ENCODE assay signal across 27 cellular contexts in the genomic region with DNA sequence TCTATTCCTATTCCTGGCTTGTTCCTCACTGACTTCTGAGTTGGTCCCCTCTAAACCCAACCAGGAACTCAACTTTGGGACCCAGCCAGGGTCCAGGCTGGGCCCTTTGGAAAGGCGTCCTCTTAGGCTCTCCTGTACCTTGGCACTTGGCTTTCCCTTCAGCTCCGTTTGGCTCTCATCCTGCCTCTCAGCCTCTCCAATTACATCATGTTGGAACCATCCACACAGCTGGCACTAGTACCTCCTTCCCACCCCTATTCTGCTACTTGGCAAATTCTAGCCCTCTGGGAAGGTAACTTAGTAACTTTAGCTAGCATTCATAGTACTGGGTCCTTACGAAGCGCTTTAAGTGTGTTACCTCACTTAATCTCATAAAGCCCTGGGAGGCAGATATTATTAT.
DNase-seq lines count a peak whose midpoint lies in the region; ATAC-seq and TF ChIP-seq lines count a peak whose summit lies in the region.
"Had no signal": no experiment of that assay in that cellular context is flagged by ENCODE, and none has a peak within 500 bp of the region (broad histone marks: within the 10 kb centered on the region; RNA-seq: fewer than 3 reads in every experiment).

No MANE protein-coding gene starts in this region.

- DNase-seq in DMS 273 treated with DMSO at 0.1 percent for 48 hours (lab: John Stamatoyannopoulos, UW) (peak; percentile 39), astrocyte of the hippocampus (ENCODE audit: low read depth, low spot score) (peak; percentile 69), islet precursor cell (peak; percentile 33), gastrocnemius medialis (peak; percentile 3 to 26), NAMALWA (ENCODE audit: low spot score) (no peak), CD1c-positive myeloid dendritic cell (ENCODE audit: extremely low spot score) (no peak), germinal center (ENCODE audit: low spot score) (no peak)
- DNase-seq: activated CD4-positive, alpha-beta T cell treated with anti-CD3 and anti-CD28 coated beads, Interleukin-2, amount 50 U/mL, for 48 hours; activated naive CD4-positive, alpha-beta T cell treated with Interleukin-2 at 50 U/mL for 16 hours; activated T-cell treated with anti-CD3 and anti-CD28 coated beads, Interleukin-2, amount 50 U/mL, for 24 hours; CD8-positive, alpha-beta memory T cell; cerebellar nuclear complex; DND-41; effector CD4-positive, alpha-beta T cell; Kasumi-1; naive thymus-derived CD4-positive, alpha-beta T cell; NCI-H1105 treated with DMSO at 0.1 percent for 48 hours; NCI-H69; ovary; PC-9; SJCRH30; stimulated activated CD4-positive, alpha-beta T cell treated with anti-CD3 and anti-CD28 coated beads, Interleukin-4, amount 100 ng/mL, for 24 hours; T-helper 17 cell; WERI-Rb-1 had no signal

- intact Hi-C loops in gastrocnemius medialis (cut with DNase I; ENCODE audit: low total_unique reads): no loop called here

- no peak overlapping the region for H3K27ac ChIP-seq in gastrocnemius medialis
- H3K27ac ChIP-seq: ovary, PC-9, SJCRH30, WERI-Rb-1 had no signal

- ATAC-seq in gastrocnemius medialis (peak; percentile 75 to 89), HG03280 (IDR thresholded peaks at IDR 0.05; ENCODE audit: unreplicated experiment) (no peak)
- ATAC-seq: esophagus mucosa; naive thymus-derived CD4-positive, alpha-beta T cell; T-helper 17 cell had no signal

- peaks cover 3 to 6% of the 10 kb centered on the region in 2 donors for H3K4me1 ChIP-seq in gastrocnemius medialis

- in situ Hi-C loops in gastrocnemius medialis (cut with MboI; ENCODE audit: low sequenced_read_pairs in 4 of 4): no loop called here

- H3K9me3 ChIP-seq in gastrocnemius medialis: no peaks in the 10 kb centered on the region
- H3K9me3 ChIP-seq: ovary, SJCRH30 had no signal

- TF ChIP-seq CTCF in gastrocnemius medialis (IDR thresholded peaks at IDR 0.05 in 4 of 5, conservative IDR thresholded peaks at IDR 0.05 in 1 of 5): no peak

- H3K4me3 ChIP-seq in gastrocnemius medialis: no peak overlapping the region
- H3K4me3 ChIP-seq: ovary, PC-9, SJCRH30, smooth muscle cell had no signal

- H3K27me3 ChIP-seq in gastrocnemius medialis: no peaks in the 10 kb centered on the region
- H3K27me3 ChIP-seq: ovary, SJCRH30 had no signal

- H3K36me3 ChIP-seq in gastrocnemius medialis: no peaks in the 10 kb centered on the region
- H3K36me3 ChIP-seq: ovary, SJCRH30, WERI-Rb-1 had no signal

- no peak for TF ChIP-seq POLR2A in gastrocnemius medialis (IDR thresholded peaks at IDR 0.05)

Comparison
In these comparisons a context has a peak if more than half of its experiments do, and no peak if none do; other contexts are left out.
1. DNase-seq: peak in DMS 273 treated with DMSO at 0.1 percent for 48 hours (single experiment), astrocyte of the hippocampus (single experiment), islet precursor cell (single experiment) and gastrocnemius medialis (2 of 2); none in NAMALWA (single experiment), CD1c-positive myeloid dendritic cell (single experiment) and germinal center (single experiment).